ENCODE assay signal across 19 cellular contexts in the genomic region with DNA sequence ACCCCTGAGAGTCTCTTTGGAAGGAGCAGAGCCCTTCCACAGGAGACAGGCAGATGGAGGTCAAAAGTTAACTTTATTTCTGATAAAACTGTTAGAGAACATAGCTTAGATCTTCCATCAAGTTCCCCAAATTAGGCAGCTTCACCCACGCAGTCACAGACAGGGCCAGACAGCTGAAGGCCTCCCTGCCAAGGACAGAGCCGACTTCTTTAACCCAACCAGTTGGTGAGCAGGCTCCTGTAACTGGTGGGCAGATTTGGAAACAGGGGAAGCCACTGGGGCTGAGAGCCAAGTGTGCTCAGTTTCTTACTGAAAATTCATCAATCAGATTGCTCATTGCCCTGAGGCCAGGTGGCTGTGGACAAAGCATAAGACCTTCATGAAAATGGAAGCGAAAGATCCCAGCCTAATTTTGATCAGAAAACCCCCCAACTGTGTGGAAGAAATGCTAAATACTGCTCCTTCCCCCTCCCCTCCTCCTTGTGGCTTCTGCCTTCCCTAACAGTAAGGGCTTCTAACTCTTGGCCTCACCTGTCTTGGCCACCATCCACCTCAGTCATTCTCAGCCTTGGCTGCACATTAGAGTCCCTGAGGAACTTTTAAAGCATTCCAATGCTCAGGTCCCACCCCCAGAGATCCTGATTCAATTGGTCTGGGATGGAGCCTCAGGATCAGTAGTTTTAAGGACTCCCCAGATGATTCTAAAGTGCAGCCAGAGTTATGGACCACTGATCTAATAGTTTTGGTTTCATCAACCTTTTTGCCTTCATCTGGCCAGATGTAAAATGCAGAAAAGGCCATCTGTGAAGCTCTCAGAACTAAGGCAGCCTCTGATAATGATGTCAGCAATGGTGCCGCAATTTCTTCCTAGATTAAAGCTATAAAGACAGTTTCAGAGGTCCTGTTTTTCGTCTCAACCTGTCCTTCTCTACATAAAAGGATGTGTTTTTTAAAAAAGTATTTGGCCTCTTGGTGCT. TPM values are rescaled to one million over a fixed set of nuclear protein-coding genes. Genes with fewer than 3 reads are reported as not detected.
DNase-seq lines count a peak whose midpoint lies in the region; ATAC-seq and TF ChIP-seq lines count a peak whose summit lies in the region.
"Had no signal": no experiment of that assay in that cellular context is flagged by ENCODE, and none has a peak within 500 bp of the region (broad histone marks: within the 10 kb centered on the region; RNA-seq: fewer than 3 reads in every experiment).

No MANE protein-coding gene starts in this region.

- H3K79me2 ChIP-seq in MM.1S (ENCODE audit: low read length), result no peaks in the 10 kb centered on the region

- no peaks in the 10 kb centered on the region for H3K36me3 ChIP-seq in MM.1S (replicated peaks; ENCODE audit: insufficient read depth, low read length)
- H3K36me3 ChIP-seq in vagina, result no peaks in the 10 kb centered on the region

- H3K4me2 ChIP-seq in MM.1S (ENCODE audit: low read depth, low read length), result peak overlapping the region; percentile 46

- H3K4me1 ChIP-seq in MM.1S (ENCODE audit: low read length) (peaks cover 25% of the 10 kb centered on the region), vagina (no peaks in the 10 kb centered on the region)

- H4K20me1 ChIP-seq in MM.1S (ENCODE audit: insufficient read depth, low read length), result no peaks in the 10 kb centered on the region

- DNase-seq in GM12865 (ENCODE audit: low read depth) (peak; percentile 55), MM.1S (peak; percentile 35), myocyte (ENCODE audit: low read depth) (peak; percentile 36), vagina (ENCODE audit: extremely low spot score in 2 of 2) (no peak), cortex of kidney (lab: John Stamatoyannopoulos, UW) (no peak), hippocampal formation (lab: John Stamatoyannopoulos, UW) (no peak)
- DNase-seq in activated CD4-positive, alpha-beta T cell treated with anti-CD3 and anti-CD28 coated beads, Interleukin-2, amount 50 U/mL, for 4 hours, result no peak
- DNase-seq: Calu3; CD4-positive, alpha-beta memory T cell; DMS53; KG1; NCI-H1092; NCI-H2081; Right ventricle myocardium superior had no signal

- H3K9me3 ChIP-seq in MM.1S (replicated peaks; ENCODE audit: insufficient read depth, low read length) (no peaks in the 10 kb centered on the region), vagina (no peaks in the 10 kb centered on the region)

- H3F3A ChIP-seq in MM.1S (ENCODE audit: insufficient read depth, low read length), result peaks cover 6% of the 10 kb centered on the region; the same call in 1 of the 2 replicates

- no peak for TF ChIP-seq POLR2A in vagina (IDR thresholded peaks at IDR 0.05)

- peak overlapping the region; percentile 32; the same call in 1 of the 2 replicates for H2AFZ ChIP-seq in MM.1S (ENCODE audit: low read length)

- ATAC-seq in GM21360 (IDR thresholded peaks at IDR 0.05; ENCODE audit: unreplicated experiment), result peak; percentile 66
- ATAC-seq: HCT116 had no signal

- no peaks in the 10 kb centered on the region for H3K9me2 ChIP-seq in MM.1S (replicated peaks; ENCODE audit: insufficient read depth, low read length)

- TF ChIP-seq CTCF in GM12865 (IDR thresholded peaks at IDR 0.05; ENCODE audit: insufficient read depth, low read depth, low read length, missing control alignments), result no peak
- no peak for TF ChIP-seq CTCF in MM.1S (IDR thresholded peaks at IDR 0.05; ENCODE audit: low read length)
- TF ChIP-seq CTCF in vagina (IDR thresholded peaks at IDR 0.05), result no peak

- intact Hi-C loops in vagina (cut with DNase I), result no loop called here

- H3K27ac ChIP-seq in MM.1S (ENCODE audit: low read length), result peak overlapping the region; percentile 64; the same call in 1 of the 2 replicates
- no peak overlapping the region for H3K27ac ChIP-seq in vagina
- H3K27ac ChIP-seq: SK-N-MC had no signal

- H3K9ac ChIP-seq in MM.1S (ENCODE audit: low read length), result peak overlapping the region; percentile 0; the same call in 1 of the 2 replicates

- no peak overlapping the region for H3K4me3 ChIP-seq in GM12865 (ENCODE audit: low read depth, low read length)
- no peak overlapping the region for H3K4me3 ChIP-seq in MM.1S (ENCODE audit: low read length)
- H3K4me3 ChIP-seq in vagina, result no peak overlapping the region
- H3K4me3 ChIP-seq: SK-N-MC had no signal

- H3K27me3 ChIP-seq in MM.1S (replicated peaks; ENCODE audit: insufficient read depth, low read length) (no peaks in the 10 kb centered on the region), vagina (no peaks in the 10 kb centered on the region)

RNA-seq across cellular contexts. Expression of a gene that starts 11.5 kb away (rescaled TPM):
- total RNA-seq in myocyte (not detected in 2 replicates), vagina (not detected)
- not detected for polyA plus RNA-seq in myocyte (2012)
- total RNA-seq: A172; Calu3; CD4-positive, alpha-beta memory T cell; Right ventricle myocardium superior had no signal
- polyA plus RNA-seq: BJ; CD4-positive, alpha-beta memory T cell had no signal

RNA-seq across cellular contexts. Expression of a gene that starts 55.8 kb away (rescaled TPM):
- total RNA-seq in myocyte (not detected in 2 replicates), vagina (not detected)
- not detected for polyA plus RNA-seq in myocyte (2012)
- total RNA-seq: A172; Calu3; CD4-positive, alpha-beta memory T cell; Right ventricle myocardium superior had no signal
- polyA plus RNA-seq: BJ; CD4-positive, alpha-beta memory T cell had no signal

Comparison
In these comparisons a context has a peak if more than half of its experiments do, and no peak if none do; other contexts are left out.
1. DNase-seq: peak in GM12865 (single experiment), MM.1S (single experiment) and myocyte (single experiment); none in vagina (0 of 2), cortex of kidney (single experiment), hippocampal formation (0 of 2) and activated CD4-positive, alpha-beta T cell treated with anti-CD3 and anti-CD28 coated beads, Interleukin-2, amount 50 U/mL, for 4 hours (0 of 2).